ENCODE assay signal across 17 cellular contexts in the genomic region with DNA sequence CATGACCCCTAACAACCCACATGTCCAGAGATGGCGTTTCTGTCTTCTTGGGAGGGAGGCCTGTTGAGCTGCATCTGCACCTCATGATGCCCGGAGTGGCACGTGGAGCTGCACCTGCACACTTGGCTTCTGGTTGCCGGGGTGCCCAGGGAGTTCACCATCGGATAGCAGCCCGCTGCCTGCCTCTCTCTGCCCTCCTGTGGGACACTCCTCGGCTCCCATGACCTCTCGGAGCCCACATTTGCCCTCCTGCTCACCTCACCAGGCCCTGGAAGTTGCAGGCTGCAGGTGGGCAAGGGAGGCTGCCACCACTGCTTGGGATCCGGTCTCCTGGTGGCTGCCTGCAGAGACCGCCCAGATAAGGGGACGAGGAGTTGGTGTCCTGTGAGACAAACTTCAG.
A peak's percentile ranks its signal among the peaks of the same experiment; 100 is the strongest.
DNase-seq lines count a peak whose midpoint lies in the region; ATAC-seq and TF ChIP-seq lines count a peak whose summit lies in the region.
"Had no signal": no experiment of that assay in that cellular context is flagged by ENCODE, and none has a peak within 500 bp of the region (broad histone marks: within the 10 kb centered on the region; RNA-seq: fewer than 3 reads in every experiment).

No MANE protein-coding gene starts in this region.

- H3K4me2 ChIP-seq in GM23338: no peak overlapping the region
- H3K4me2 ChIP-seq: BLaER1 had no signal

- no peaks in the 10 kb centered on the region for H3K79me2 ChIP-seq in GM23338 (replicated peaks; ENCODE audit: insufficient read depth)

- H3K4me3 Mint-ChIP-seq in GM23338 (no peak overlapping the region), glutamatergic neuron (ENCODE audit: unreplicated experiment) (no peak overlapping the region), osteocyte (ENCODE audit: unreplicated experiment) (no peak overlapping the region)
- H3K4me3 Mint-ChIP-seq: B cell; CD4-positive, CD25-positive, alpha-beta regulatory T cell; CD8-positive, alpha-beta T cell; HFFc6 had no signal

- DNase-seq in GM23338 (ENCODE audit: low spot score): no peak
- no peak for DNase-seq in glutamatergic neuron
- peak; percentile 67 for DNase-seq in osteocyte (ENCODE audit: extremely low spot score, unreplicated experiment)
- no peak for DNase-seq in NCI-H146 treated with DMSO at 0.1 percent for 48 hours (lab: John Stamatoyannopoulos, UW; ENCODE audit: unreplicated experiment)
- DNase-seq: Caco-2; CD4-positive, CD25-positive, alpha-beta regulatory T cell; CD8-positive, alpha-beta T cell; DMS153; DND-41; GOT3; HFFc6 had no signal

- H3K4me3 ChIP-seq in GM23338: no peak overlapping the region
- H3K4me3 ChIP-seq: BLaER1, HAP-1 had no signal

- no peak overlapping the region for H3K27ac Mint-ChIP-seq in GM23338
- H3K27ac Mint-ChIP-seq in glutamatergic neuron (ENCODE audit: unreplicated experiment): peak overlapping the region; percentile 92
- no peak overlapping the region for H3K27ac Mint-ChIP-seq in osteocyte (ENCODE audit: unreplicated experiment)
- H3K27ac Mint-ChIP-seq: B cell; CD4-positive, CD25-positive, alpha-beta regulatory T cell; CD8-positive, alpha-beta T cell; HFFc6 had no signal

- H3K9me3 Mint-ChIP-seq in GM23338 (peaks cover 14% of the 10 kb centered on the region), glutamatergic neuron (ENCODE audit: unreplicated experiment) (peaks cover 15% of the 10 kb centered on the region), osteocyte (ENCODE audit: unreplicated experiment) (no peaks in the 10 kb centered on the region)
- H3K9me3 Mint-ChIP-seq: CD8-positive, alpha-beta T cell; HFFc6 had no signal

- no peak for ATAC-seq in GM23338
- ATAC-seq in GM21381 (IDR thresholded peaks at IDR 0.05; ENCODE audit: unreplicated experiment): no peak
- ATAC-seq in GM18861 (IDR thresholded peaks at IDR 0.05; ENCODE audit: unreplicated experiment): no peak
- ATAC-seq: CD8-positive, alpha-beta T cell had no signal

- 0 out of 2 replicates have a peak overlapping the region, but pooled peaks have one; percentile 18 for H2AFZ ChIP-seq in GM23338

- no peaks in the 10 kb centered on the region for H3K9me2 ChIP-seq in GM23338 (ENCODE audit: insufficient read depth)

- H3K27me3 Mint-ChIP-seq in GM23338 (ENCODE audit: insufficient read depth, low read depth, poor library complexity) (peaks cover 8% of the 10 kb centered on the region), glutamatergic neuron (ENCODE audit: unreplicated experiment) (peaks cover 12% of the 10 kb centered on the region), osteocyte (ENCODE audit: unreplicated experiment) (peaks cover 6% of the 10 kb centered on the region)

- no peaks in the 10 kb centered on the region for H4K20me1 ChIP-seq in GM23338 (replicated peaks; ENCODE audit: insufficient read depth)
- H4K20me1 ChIP-seq: BLaER1 had no signal

- H3F3A ChIP-seq in GM23338 (replicated peaks; ENCODE audit: low read depth): no peaks in the 10 kb centered on the region

- no peak overlapping the region for H3K27ac ChIP-seq in GM23338 (ENCODE audit: low read depth)
- H3K27ac ChIP-seq: BLaER1, C4-2B had no signal

- no peaks in the 10 kb centered on the region for H3K4me1 ChIP-seq in GM23338 (ENCODE audit: insufficient read depth)
- H3K4me1 ChIP-seq: BLaER1, Caco-2, HAP-1 had no signal

- H3K36me3 ChIP-seq in GM23338 (ENCODE audit: insufficient read depth): no peaks in the 10 kb centered on the region
- H3K36me3 ChIP-seq: BLaER1, HAP-1 had no signal

- no peak for TF ChIP-seq CTCF in GM23338 (conservative IDR thresholded peaks at IDR 0.05; ENCODE audit: low read depth in 2 of 2)
- no peak for TF ChIP-seq CTCF in glutamatergic neuron (IDR thresholded peaks at IDR 0.05; ENCODE audit: partially characterized antibody, unreplicated experiment)
- no peak for TF ChIP-seq CTCF in osteocyte (IDR thresholded peaks at IDR 0.05)

- H3K27me3 ChIP-seq in GM23338 (ENCODE audit: insufficient read depth): no peaks in the 10 kb centered on the region
- H3K27me3 ChIP-seq: BLaER1 had no signal

- H3K4me1 Mint-ChIP-seq in GM23338 (no peaks in the 10 kb centered on the region), glutamatergic neuron (ENCODE audit: low read depth, unreplicated experiment) (peaks cover 11% of the 10 kb centered on the region), osteocyte (ENCODE audit: unreplicated experiment) (no peaks in the 10 kb centered on the region)
- H3K4me1 Mint-ChIP-seq: B cell; CD4-positive, CD25-positive, alpha-beta regulatory T cell had no signal

- H3K36me3 Mint-ChIP-seq in GM23338 (ENCODE audit: low read depth): peaks cover 10% of the 10 kb centered on the region; the same call in 2 of the 3 replicates
- H3K36me3 Mint-ChIP-seq in glutamatergic neuron (ENCODE audit: unreplicated experiment): no peaks in the 10 kb centered on the region
- H3K36me3 Mint-ChIP-seq in osteocyte (ENCODE audit: unreplicated experiment): no peaks in the 10 kb centered on the region
- H3K36me3 Mint-ChIP-seq: CD4-positive, CD25-positive, alpha-beta regulatory T cell; CD8-positive, alpha-beta T cell had no signal

TF ChIP-seq in GM23338, 12 proteins besides CTCF, POLR2A, EP300 and RAD21 (continues in another document):
- no peak for TF ChIP-seq ZNF331 (CRISPR knock-in tag; IDR thresholded peaks at IDR 0.05; ENCODE audit: low read depth)
- TF ChIP-seq, protein P1, sequence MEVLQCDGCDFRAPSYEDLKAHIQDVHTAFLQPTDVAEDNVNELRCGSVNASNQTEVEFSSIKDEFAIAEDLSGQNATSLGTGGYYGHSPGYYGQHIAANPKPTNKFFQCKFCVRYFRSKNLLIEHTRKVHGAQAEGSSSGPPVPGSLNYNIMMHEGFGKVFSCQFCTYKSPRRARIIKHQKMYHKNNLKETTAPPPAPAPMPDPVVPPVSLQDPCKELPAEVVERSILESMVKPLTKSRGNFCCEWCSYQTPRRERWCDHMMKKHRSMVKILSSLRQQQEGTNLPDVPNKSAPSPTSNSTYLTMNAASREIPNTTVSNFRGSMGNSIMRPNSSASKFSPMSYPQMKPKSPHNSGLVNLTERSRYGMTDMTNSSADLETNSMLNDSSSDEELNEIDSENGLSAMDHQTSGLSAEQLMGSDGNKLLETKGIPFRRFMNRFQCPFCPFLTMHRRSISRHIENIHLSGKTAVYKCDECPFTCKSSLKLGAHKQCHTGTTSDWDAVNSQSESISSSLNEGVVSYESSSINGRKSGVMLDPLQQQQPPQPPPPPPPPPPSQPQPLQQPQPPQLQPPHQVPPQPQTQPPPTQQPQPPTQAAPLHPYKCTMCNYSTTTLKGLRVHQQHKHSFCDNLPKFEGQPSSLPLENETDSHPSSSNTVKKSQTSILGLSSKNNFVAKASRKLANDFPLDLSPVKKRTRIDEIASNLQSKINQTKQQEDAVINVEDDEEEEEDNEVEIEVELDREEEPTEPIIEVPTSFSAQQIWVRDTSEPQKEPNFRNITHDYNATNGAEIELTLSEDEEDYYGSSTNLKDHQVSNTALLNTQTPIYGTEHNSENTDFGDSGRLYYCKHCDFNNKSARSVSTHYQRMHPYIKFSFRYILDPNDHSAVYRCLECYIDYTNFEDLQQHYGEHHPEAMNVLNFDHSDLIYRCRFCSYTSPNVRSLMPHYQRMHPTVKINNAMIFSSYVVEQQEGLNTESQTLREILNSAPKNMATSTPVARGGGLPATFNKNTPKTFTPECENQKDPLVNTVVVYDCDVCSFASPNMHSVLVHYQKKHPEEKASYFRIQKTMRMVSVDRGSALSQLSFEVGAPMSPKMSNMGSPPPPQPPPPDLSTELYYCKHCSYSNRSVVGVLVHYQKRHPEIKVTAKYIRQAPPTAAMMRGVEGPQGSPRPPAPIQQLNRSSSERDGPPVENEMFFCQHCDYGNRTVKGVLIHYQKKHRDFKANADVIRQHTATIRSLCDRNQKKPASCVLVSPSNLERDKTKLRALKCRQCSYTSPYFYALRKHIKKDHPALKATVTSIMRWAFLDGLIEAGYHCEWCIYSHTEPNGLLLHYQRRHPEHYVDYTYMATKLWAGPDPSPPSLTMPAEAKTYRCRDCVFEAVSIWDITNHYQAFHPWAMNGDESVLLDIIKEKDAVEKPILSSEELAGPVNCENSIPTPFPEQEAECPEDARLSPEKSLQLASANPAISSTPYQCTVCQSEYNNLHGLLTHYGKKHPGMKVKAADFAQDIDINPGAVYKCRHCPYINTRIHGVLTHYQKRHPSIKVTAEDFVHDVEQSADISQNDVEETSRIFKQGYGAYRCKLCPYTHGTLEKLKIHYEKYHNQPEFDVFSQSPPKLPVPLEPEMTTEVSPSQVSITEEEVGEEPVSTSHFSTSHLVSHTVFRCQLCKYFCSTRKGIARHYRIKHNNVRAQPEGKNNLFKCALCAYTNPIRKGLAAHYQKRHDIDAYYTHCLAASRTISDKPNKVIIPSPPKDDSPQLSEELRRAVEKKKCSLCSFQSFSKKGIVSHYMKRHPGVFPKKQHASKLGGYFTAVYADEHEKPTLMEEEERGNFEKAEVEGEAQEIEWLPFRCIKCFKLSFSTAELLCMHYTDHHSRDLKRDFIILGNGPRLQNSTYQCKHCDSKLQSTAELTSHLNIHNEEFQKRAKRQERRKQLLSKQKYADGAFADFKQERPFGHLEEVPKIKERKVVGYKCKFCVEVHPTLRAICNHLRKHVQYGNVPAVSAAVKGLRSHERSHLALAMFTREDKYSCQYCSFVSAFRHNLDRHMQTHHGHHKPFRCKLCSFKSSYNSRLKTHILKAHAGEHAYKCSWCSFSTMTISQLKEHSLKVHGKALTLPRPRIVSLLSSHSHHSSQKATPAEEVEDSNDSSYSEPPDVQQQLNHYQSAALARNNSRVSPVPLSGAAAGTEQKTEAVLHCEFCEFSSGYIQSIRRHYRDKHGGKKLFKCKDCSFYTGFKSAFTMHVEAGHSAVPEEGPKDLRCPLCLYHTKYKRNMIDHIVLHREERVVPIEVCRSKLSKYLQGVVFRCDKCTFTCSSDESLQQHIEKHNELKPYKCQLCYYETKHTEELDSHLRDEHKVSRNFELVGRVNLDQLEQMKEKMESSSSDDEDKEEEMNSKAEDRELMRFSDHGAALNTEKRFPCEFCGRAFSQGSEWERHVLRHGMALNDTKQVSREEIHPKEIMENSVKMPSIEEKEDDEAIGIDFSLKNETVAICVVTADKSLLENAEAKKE (CRISPR knock-in tag; IDR thresholded peaks at IDR 0.05): no peak
- TF ChIP-seq STAT1 (IDR thresholded peaks at IDR 0.05; ENCODE audit: unreplicated experiment): no peak
